ENCODE assay signal across 1 cellular context in genomic region chr14:92603309-92604257, GRCh38.
TF ChIP-seq lines count a peak whose summit lies in the region.

No MANE protein-coding gene starts in this region.

TF ChIP-seq in GM23338, 12 proteins besides CTCF, POLR2A, EP300 and RAD21 (continued from another document):
- TF ChIP-seq ZNF114 (CRISPR knock-in tag; IDR thresholded peaks at IDR 0.05) (no peak), NANOG (IDR thresholded peaks at IDR 0.05; ENCODE audit: borderline replicate concordance) (no peak)
